6 cellular contexts compared by ENCODE assay signal in the genomic region with DNA sequence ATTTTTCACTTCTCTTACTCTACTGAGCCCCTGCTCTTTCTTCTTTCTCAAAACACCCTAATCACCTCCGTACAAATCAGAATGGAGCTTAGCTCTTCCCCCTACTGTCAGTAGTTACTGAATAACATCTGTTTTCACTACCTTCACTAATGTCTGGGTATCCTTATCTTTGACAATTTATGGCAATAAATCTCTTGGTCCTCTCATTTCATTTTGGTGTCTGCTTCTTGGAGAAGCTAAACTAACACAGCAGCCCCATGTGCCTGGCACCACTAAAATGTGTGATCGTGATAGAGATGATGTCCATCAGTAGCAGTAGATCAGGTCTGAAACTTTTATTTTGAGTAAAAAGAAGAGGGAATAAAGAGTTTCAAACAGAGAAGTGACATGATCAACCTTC.
"Had no signal": no experiment of that assay in that cellular context is flagged by ENCODE, and none has a peak within 500 bp of the region (broad histone marks: within the 10 kb centered on the region; RNA-seq: fewer than 3 reads in every experiment).

No MANE protein-coding gene starts in this region.

- ATAC-seq: HepG2, K562 had no signal

- H3K4me3 ChIP-seq: K562 had no signal

- H3K27ac ChIP-seq: HL-60 had no signal

- DNase-seq: IMR-90, KBM-7, KG1 had no signal
